In the genomic region with DNA sequence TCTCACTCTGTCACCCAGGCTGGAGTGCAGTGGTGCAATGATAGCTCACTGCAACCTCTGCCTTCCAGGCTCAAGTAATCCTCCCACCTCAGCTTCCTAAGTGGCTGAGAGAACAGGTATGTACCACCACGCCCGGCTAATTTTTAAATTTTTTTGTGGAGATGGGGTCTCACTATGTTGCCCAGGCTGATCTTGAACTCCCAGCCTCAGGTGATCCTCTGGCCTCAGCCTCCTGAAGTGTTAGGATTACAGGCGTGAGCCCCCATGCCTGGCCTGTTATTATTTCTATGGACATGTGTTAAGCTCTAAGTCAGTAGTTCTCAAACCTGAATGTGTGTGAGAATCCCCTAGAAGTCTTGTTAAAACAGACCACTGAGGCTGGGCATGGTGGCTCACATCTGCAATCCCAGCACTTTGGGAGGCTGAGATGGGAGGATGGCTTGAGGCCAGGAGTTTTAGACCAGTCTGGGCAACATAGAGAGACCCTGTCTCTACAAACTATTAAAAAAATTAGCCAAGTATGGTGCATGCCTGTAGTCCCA, we compare ENCODE assay signal across 22 cellular contexts. TPM values are rescaled to one million over a fixed set of nuclear protein-coding genes. Genes with fewer than 3 reads are reported as not detected.
DNase-seq lines count a peak whose midpoint lies in the region; ATAC-seq, FAIRE-seq and TF ChIP-seq lines count a peak whose summit lies in the region.
"Had no signal": no experiment of that assay in that cellular context is flagged by ENCODE, and none has a peak within 500 bp of the region (broad histone marks: within the 10 kb centered on the region; RNA-seq: fewer than 3 reads in every experiment).

No MANE protein-coding gene starts in this region.

- no peak for FAIRE-seq in endothelial cell of umbilical vein (lab: Jason Lieb, UNC)
- FAIRE-seq: H1, RCC 7860 had no signal

- TF ChIP-seq POLR2A in heart left ventricle (IDR thresholded peaks at IDR 0.05) (no peak), endothelial cell of umbilical vein (IDR thresholded peaks at IDR 0.05; ENCODE audit: low read depth, low read length) (no peak)

- H3K4me3 ChIP-seq in heart left ventricle (no peak overlapping the region), right atrium auricular region (no peak overlapping the region), endothelial cell of umbilical vein (replicated peaks in 1 of 3; ENCODE audit: insufficient read depth in 1 of 3, low read depth in 1 of 3, low read length in 3 of 3) (no peak overlapping the region), stomach smooth muscle (ENCODE audit: low read length in 2 of 2) (no peak overlapping the region)
- H3K4me3 ChIP-seq: BLaER1 treated with 17β-estradiol and CSF1 and Interleukin-3, amounts not matched to agents 10 nM and 100 nM; SJSA1 had no signal

- POLR2A ChIA-PET in endothelial cell of umbilical vein (lab: Charles Lee) = interaction anchor here (0.6 kb wide), 1 partner anchor 43 kb away, joined by 3 read pairs; no protein-coding TSS in a partner anchor

- BruUV-seq in endothelial cell of umbilical vein (replicated peaks; lab: Mats Ljungman, UMichigan) = no TSS peak

- H2AFZ ChIP-seq in endothelial cell of umbilical vein (ENCODE audit: low read depth, low read length) = no peak overlapping the region

- dilution Hi-C loops in endothelial cell of umbilical vein (cut with MboI; ENCODE audit: extremely low pct_ligation_motif_present, low sequenced_read_pairs) = no loop called here

- H4K20me1 ChIP-seq in endothelial cell of umbilical vein (replicated peaks; ENCODE audit: control insufficient read depth, extremely low read depth, insufficient read depth, low read length) = no peaks in the 10 kb centered on the region

- no peaks in the 10 kb centered on the region for H3K9me3 ChIP-seq in heart left ventricle
- no peaks in the 10 kb centered on the region for H3K9me3 ChIP-seq in right atrium auricular region
- no peaks in the 10 kb centered on the region for H3K9me3 ChIP-seq in endothelial cell of umbilical vein (replicated peaks; ENCODE audit: control insufficient read depth, insufficient read depth, low read length)
- no peaks in the 10 kb centered on the region for H3K9me3 ChIP-seq in stomach smooth muscle (ENCODE audit: control insufficient read depth in 2 of 2, low read length in 2 of 2)
- H3K9me3 ChIP-seq: BLaER1 treated with 17β-estradiol and CSF1 and Interleukin-3, amounts not matched to agents 10 nM and 100 nM; SJSA1 had no signal

- no peaks in the 10 kb centered on the region for H3K9me1 ChIP-seq in endothelial cell of umbilical vein (replicated peaks; ENCODE audit: control insufficient read depth, extremely low read depth, insufficient read depth, low read length)

- CTCF ChIA-PET in endothelial cell of umbilical vein (lab: Charles Lee) = interaction anchor here (0.9 to 3.9 kb wide), 7 partner anchors 11 to 515 kb away, joined by 3 to 33 read pairs (median 3); partner anchors contain the start of gene ELN

- no peaks in the 10 kb centered on the region for H3K79me2 ChIP-seq in endothelial cell of umbilical vein (ENCODE audit: control insufficient read depth, insufficient read depth, low read length)

- H3K4me1 ChIP-seq in heart left ventricle (peaks cover 7 to 52% (median 31%) of the 10 kb centered on the region in 12 donors), right atrium auricular region (peaks cover 0 to 38% of the 10 kb centered on the region in 2 donors), endothelial cell of umbilical vein (ENCODE audit: control insufficient read depth, extremely low read depth, insufficient read depth, low read length) (peaks cover 18% of the 10 kb centered on the region), stomach smooth muscle (ENCODE audit: control insufficient read depth, insufficient read depth, low read length) (peaks cover 27% of the 10 kb centered on the region)

- TF ChIP-seq CTCF in heart left ventricle (IDR thresholded peaks at IDR 0.05) = no peak
- no peak for TF ChIP-seq CTCF in right atrium auricular region (IDR thresholded peaks at IDR 0.05)
- TF ChIP-seq CTCF in endothelial cell of umbilical vein (IDR thresholded peaks at IDR 0.05; ENCODE audit: extremely low read depth in 1 of 2, insufficient read depth in 1 of 2, low read depth in 1 of 2, low read length in 2 of 2) = no peak

- H3K27me3 ChIP-seq in heart left ventricle = peaks cover 0 to 5% (median 0%) of the 10 kb centered on the region in 9 donors
- H3K27me3 ChIP-seq in right atrium auricular region = no peaks in the 10 kb centered on the region
- H3K27me3 ChIP-seq in endothelial cell of umbilical vein (ENCODE audit: control insufficient read depth in 2 of 2, insufficient read depth in 2 of 2, low read length in 2 of 2) = peaks cover 2 to 23% of the 10 kb centered on the region in 2 experiments
- H3K27me3 ChIP-seq in stomach smooth muscle (ENCODE audit: control insufficient read depth in 1 of 2, insufficient read depth in 2 of 2, low read length in 2 of 2) = no peaks in the 10 kb centered on the region
- H3K27me3 ChIP-seq: BLaER1 treated with 17β-estradiol and CSF1 and Interleukin-3, amounts not matched to agents 10 nM and 100 nM; SJSA1 had no signal

- H3K27me3 Mint-ChIP-seq in stimulated activated memory B cell treated with anti-CD40 and anti-IgM and Interleukin-4, amounts not matched to agents 10 μg/mL and 1 μg/mL and 100 μg/mL, for 72 hours = peaks cover 65% of the 10 kb centered on the region

- H3K36me3 ChIP-seq in heart left ventricle = no peaks in the 10 kb centered on the region
- H3K36me3 ChIP-seq in right atrium auricular region = no peaks in the 10 kb centered on the region
- no peaks in the 10 kb centered on the region for H3K36me3 ChIP-seq in endothelial cell of umbilical vein (ENCODE audit: control insufficient read depth in 2 of 2, extremely low read depth in 1 of 2, insufficient read depth in 2 of 2, low read length in 2 of 2)
- no peaks in the 10 kb centered on the region for H3K36me3 ChIP-seq in stomach smooth muscle (ENCODE audit: control insufficient read depth in 2 of 2, insufficient read depth in 2 of 2, low read length in 2 of 2)
- H3K36me3 ChIP-seq: BLaER1 treated with 17β-estradiol and CSF1 and Interleukin-3, amounts not matched to agents 10 nM and 100 nM; SJSA1 had no signal

- H3K4me3 Mint-ChIP-seq in stimulated activated memory B cell treated with anti-CD40 and anti-IgM and Interleukin-4, amounts not matched to agents 10 μg/mL and 1 μg/mL and 100 μg/mL, for 72 hours = no peak overlapping the region
- H3K4me3 Mint-ChIP-seq: CD4-positive, alpha-beta memory T cell had no signal

- no peaks in the 10 kb centered on the region for H3K36me3 Mint-ChIP-seq in stimulated activated memory B cell treated with anti-CD40 and anti-IgM and Interleukin-4, amounts not matched to agents 10 μg/mL and 1 μg/mL and 100 μg/mL, for 72 hours
- H3K36me3 Mint-ChIP-seq: CD4-positive, alpha-beta memory T cell had no signal

- DNase-seq in heart left ventricle (no peak), right atrium auricular region (ENCODE audit: low spot score) (no peak), endothelial cell of umbilical vein (ENCODE audit: low read depth, low spot score) (peak; percentile 15)
- DNase-seq in central memory CD4-positive, alpha-beta T cell = no peak
- DNase-seq: 8988T; CD4-positive, alpha-beta memory T cell; DMS153; NCI-H1092; NCI-H1436; NCI-H187 treated with DMSO at 0.1 percent for 48 hours; NCI-H2107; NCI-H446 treated with DMSO at 0.1 percent for 48 hours; NCI-H526 treated with DMSO at 0.1 percent for 48 hours had no signal

- ATAC-seq in heart left ventricle (no peak), HG03520 (IDR thresholded peaks at IDR 0.05; ENCODE audit: unreplicated experiment) (no peak)
- ATAC-seq in stimulated activated memory B cell treated with anti-CD40 and anti-IgM and Interleukin-4, amounts not matched to agents 10 μg/mL and 1 μg/mL and 100 μg/mL, for 72 hours = no peak
- ATAC-seq: HCT116 had no signal

- peak overlapping the region in 8 of 12 donors; percentile 45 to 86 (median 73) for H3K27ac ChIP-seq in heart left ventricle
- no peak overlapping the region for H3K27ac ChIP-seq in right atrium auricular region
- no peak overlapping the region for H3K27ac ChIP-seq in endothelial cell of umbilical vein (ENCODE audit: insufficient read depth, low read depth, low read length)
- peak overlapping the region; percentile 79 for H3K27ac ChIP-seq in stomach smooth muscle (ENCODE audit: low read length)
- H3K27ac ChIP-seq: SJSA1 had no signal

- no peak overlapping the region for H3K4me2 ChIP-seq in endothelial cell of umbilical vein (ENCODE audit: insufficient read depth, low read length)

- peaks cover 3% of the 10 kb centered on the region for H3K9me3 Mint-ChIP-seq in stimulated activated memory B cell treated with anti-CD40 and anti-IgM and Interleukin-4, amounts not matched to agents 10 μg/mL and 1 μg/mL and 100 μg/mL, for 72 hours
- H3K9me3 Mint-ChIP-seq: CD4-positive, alpha-beta memory T cell had no signal

- H3K27ac Mint-ChIP-seq in stimulated activated memory B cell treated with anti-CD40 and anti-IgM and Interleukin-4, amounts not matched to agents 10 μg/mL and 1 μg/mL and 100 μg/mL, for 72 hours = no peak overlapping the region
- H3K27ac Mint-ChIP-seq: CD4-positive, alpha-beta memory T cell had no signal

- intact Hi-C loops in heart left ventricle (cut with DNase I) = no loop called here
- intact Hi-C loops in endothelial cell of umbilical vein (cut with micrococcal nuclease) = loop anchor here (5.0 kb wide), 1 partner anchor 142 kb away; the partner anchor contains the start of gene ELN

- H3K9ac ChIP-seq in endothelial cell of umbilical vein (replicated peaks; ENCODE audit: extremely low read depth, insufficient read depth, low read length) (no peak overlapping the region), stomach smooth muscle (ENCODE audit: low read length in 2 of 2) (no peak overlapping the region)

- peaks cover 6% of the 10 kb centered on the region for H3K4me1 Mint-ChIP-seq in stimulated activated memory B cell treated with anti-CD40 and anti-IgM and Interleukin-4, amounts not matched to agents 10 μg/mL and 1 μg/mL and 100 μg/mL, for 72 hours

- WGBS in heart left ventricle, 4 donors = 98 to 99% (median 98%) methylated on average over 3 of the region's 3 CpGs

RNA-seq across cellular contexts. Expression of gene TMEM270, which starts 24.5 kb away (rescaled TPM):
- total RNA-seq in heart left ventricle (not detected), right atrium auricular region (not detected), endothelial cell of umbilical vein (not detected in 2 replicates)
- polyA plus RNA-seq in heart left ventricle (not detected), endothelial cell of umbilical vein (not detected in 2 replicates)
- not detected in 2 replicates for polyA plus RNA-seq in endothelial cell of umbilical vein (2011; cell fraction: cytosol; rRNA removed)
- polyA plus RNA-seq in endothelial cell of umbilical vein (2011; cell fraction: nucleus; rRNA removed) = not detected in 2 replicates
- polyA plus RNA-seq in endothelial cell of umbilical vein (2012) = not detected in 2 replicates
- polyA minus RNA-seq in endothelial cell of umbilical vein = not detected in 2 replicates
- polyA minus RNA-seq in endothelial cell of umbilical vein (2011; cell fraction: cytosol; rRNA and poly(A)+ RNA removed) = not detected
- polyA minus RNA-seq in endothelial cell of umbilical vein (2011; cell fraction: nucleus; rRNA and poly(A)+ RNA removed) = not detected in 2 replicates
- total RNA-seq: CD4-positive, alpha-beta memory T cell; G401; H1; SJSA1 had no signal
- polyA plus RNA-seq: CD4-positive, alpha-beta memory T cell had no signal

RNA-seq across cellular contexts. Expression of gene METTL27, which starts 43.2 kb away (rescaled TPM):
- total RNA-seq in heart left ventricle (1 to 10 TPM in 3 of 9 donors, under 1 TPM in 3, not detected in 3; 0.30 to 2.7 (median 0.94) TPM), right atrium auricular region (under 1 TPM in 1 of 2 donors, not detected in 1; 0.39 TPM), endothelial cell of umbilical vein (1.2 and 10.8 TPM in 2 replicates)
- polyA plus RNA-seq in heart left ventricle (under 1 TPM in 1 of 2 donors, not detected in 1; 0.12 TPM), endothelial cell of umbilical vein (6.9 and 9.0 TPM in 2 replicates)
- 3.9 and 5.3 TPM in 2 replicates for polyA plus RNA-seq in endothelial cell of umbilical vein (2011; cell fraction: cytosol; rRNA removed)
- 3.6 and 4.9 TPM in 2 replicates for polyA plus RNA-seq in endothelial cell of umbilical vein (2011; cell fraction: nucleus; rRNA removed)
- polyA plus RNA-seq in endothelial cell of umbilical vein (2012) = 3.0 and 4.9 TPM in 2 replicates
- 1.3 and 3.9 TPM in 2 replicates for polyA minus RNA-seq in endothelial cell of umbilical vein
- 1.4 TPM for polyA minus RNA-seq in endothelial cell of umbilical vein (2011; cell fraction: cytosol; rRNA and poly(A)+ RNA removed)
- polyA minus RNA-seq in endothelial cell of umbilical vein (2011; cell fraction: nucleus; rRNA and poly(A)+ RNA removed) = 3.4 and 5.1 TPM in 2 replicates
- total RNA-seq: G401 had no signal

RNA-seq across cellular contexts. Expression of gene CLDN4, which starts 54.7 kb away (rescaled TPM):
- total RNA-seq in heart left ventricle (under 1 TPM in 1 of 9 donors, not detected in 8; 0.11 TPM), right atrium auricular region (under 1 TPM in 1 of 2 donors, not detected in 1; 0.41 TPM), endothelial cell of umbilical vein (0.13 and 0.25 TPM in 2 replicates)
- polyA plus RNA-seq in heart left ventricle (under 1 TPM in 1 of 2 donors, not detected in 1; 0.12 TPM), endothelial cell of umbilical vein (0.14 and 0.15 TPM in 2 replicates)
- 0.07 and 0.10 TPM in 2 replicates for polyA plus RNA-seq in endothelial cell of umbilical vein (2011; cell fraction: cytosol; rRNA removed)
- polyA plus RNA-seq in endothelial cell of umbilical vein (2011; cell fraction: nucleus; rRNA removed) = 0.22 and 0.24 TPM in 2 replicates
- 0.31 and 0.52 TPM in 2 replicates for polyA plus RNA-seq in endothelial cell of umbilical vein (2012)
- polyA minus RNA-seq in endothelial cell of umbilical vein = not detected in 2 replicates
- 43.9 TPM for polyA minus RNA-seq in endothelial cell of umbilical vein (2011; cell fraction: cytosol; rRNA and poly(A)+ RNA removed)
- polyA minus RNA-seq in endothelial cell of umbilical vein (2011; cell fraction: nucleus; rRNA and poly(A)+ RNA removed) = 0.38 TPM in 1 of 2 replicates, not detected in the other
- total RNA-seq: CD4-positive, alpha-beta memory T cell had no signal

Comparison
In these comparisons a context has a peak if more than half of its experiments do, and no peak if none do; other contexts are left out.
1. H3K27ac ChIP-seq: peak in heart left ventricle (8 of 12) and stomach smooth muscle (single experiment); none in right atrium auricular region (0 of 2) and endothelial cell of umbilical vein (single experiment).